Comparison of ENCODE assay signal across 1 cellular context in genomic region chr5:115544371-115545064, GRCh38.
TF ChIP-seq lines count a peak whose summit lies in the region.

TSS of gene FEM1C (minus strand) at chr5:115544775. CDS start at chr5:115543493, 1,282 bp downstream.

TF ChIP-seq in K562, 482 proteins besides CTCF, POLR2A, EP300 and RAD21 (continued from another document and continues in another):
- TF ChIP-seq ZBTB34 (CRISPR knock-in tag; IDR thresholded peaks at IDR 0.05): no peak
- TF ChIP-seq PRMT5 (CRISPR knock-in tag; IDR thresholded peaks at IDR 0.05): no peak
- peak; percentile 80 to 97; a peak in 3 of 4 replicates for TF ChIP-seq UBTF (IDR thresholded peaks at IDR 0.05; ENCODE audit: borderline replicate concordance in 1 of 2, low read depth in 2 of 2, low read length in 2 of 2)
- TF ChIP-seq RBFOX2 (IDR thresholded peaks at IDR 0.05; ENCODE audit: low read depth, low read length): peak; percentile 98
- no peak for TF ChIP-seq MYBL2 (IDR thresholded peaks at IDR 0.05; ENCODE audit: low read depth)
- TF ChIP-seq MYBL2 (CRISPR knock-in tag; IDR thresholded peaks at IDR 0.05; ENCODE audit: borderline replicate concordance): no peak
- TF ChIP-seq ZNF589 (CRISPR knock-in tag; IDR thresholded peaks at IDR 0.05; ENCODE audit: low read depth): no peak
- TF ChIP-seq FOXM1 (IDR thresholded peaks at IDR 0.05; ENCODE audit: low read depth): no peak
- TF ChIP-seq FOXM1 (CRISPR knock-in tag; IDR thresholded peaks at IDR 0.05; ENCODE audit: low read depth): peak; percentile 41; the same call in 1 of the 2 replicates
- TF ChIP-seq EWSR1 (IDR thresholded peaks at IDR 0.05; ENCODE audit: borderline replicate concordance, low read depth, partially characterized antibody): no peak
- TF ChIP-seq RCOR1 (IDR thresholded peaks at IDR 0.05; ENCODE audit: borderline replicate concordance in 1 of 2, low read depth in 2 of 2, low read length in 2 of 2): peak in 1 of 2 experiments; percentile 63; a peak in 2 of 4 replicates
- TF ChIP-seq CGGBP1 (CRISPR knock-in tag; IDR thresholded peaks at IDR 0.05): peak; percentile 67; the same call in 1 of the 2 replicates
- TF ChIP-seq CCNT2 (IDR thresholded peaks at IDR 0.05; ENCODE audit: borderline replicate concordance, extremely low read depth, insufficient read length, low read depth, low read length): peak; percentile 71
- no peak for TF ChIP-seq FOXJ2 (tag; IDR thresholded peaks at IDR 0.05)
- peak; percentile 68 for TF ChIP-seq THAP12 (CRISPR knock-in tag; IDR thresholded peaks at IDR 0.05)
- TF ChIP-seq POLR2B (IDR thresholded peaks at IDR 0.05; ENCODE audit: low read depth, partially characterized antibody): peak; percentile 80
- 0 out of 2 replicates have a peak, but pooled peaks have one; percentile 31 for TF ChIP-seq RBM34 (IDR thresholded peaks at IDR 0.05; ENCODE audit: borderline replicate concordance, insufficient read depth, low read length)
- TF ChIP-seq RB1 (IDR thresholded peaks at IDR 0.05; ENCODE audit: low read depth): peak; percentile 77
- no peak for TF ChIP-seq NFIX (CRISPR knock-in tag; IDR thresholded peaks at IDR 0.05; ENCODE audit: low read depth)
- 0 out of 2 replicates have a peak, but pooled peaks have one; percentile 35 for TF ChIP-seq ZNF830 (CRISPR knock-in tag; IDR thresholded peaks at IDR 0.05)
- TF ChIP-seq ID3 (CRISPR knock-in tag; IDR thresholded peaks at IDR 0.05): no peak
- 0 out of 2 replicates have a peak, but pooled peaks have one; percentile 34 for TF ChIP-seq ID3 (tag; IDR thresholded peaks at IDR 0.05)
- no peak for TF ChIP-seq GTF3C2 (IDR thresholded peaks at IDR 0.05; ENCODE audit: borderline replicate concordance, extremely low read depth, insufficient read length)
- TF ChIP-seq PCBP1 (IDR thresholded peaks at IDR 0.05; ENCODE audit: low read depth, low read length, poor library complexity, severe bottlenecking): peak; percentile 78
- TF ChIP-seq IRF2 (CRISPR knock-in tag; IDR thresholded peaks at IDR 0.05): 0 out of 2 replicates have a peak, but pooled peaks have one; percentile 36
- TF ChIP-seq ZBTB9 (CRISPR knock-in tag; IDR thresholded peaks at IDR 0.05): 0 out of 2 replicates have a peak, but pooled peaks have one; percentile 45
- TF ChIP-seq HNRNPH1 (optimal IDR thresholded peaks at IDR 0.05; ENCODE audit: low read depth, low read length): no peak
- TF ChIP-seq PML (IDR thresholded peaks at IDR 0.05; ENCODE audit: low read length): peak; percentile 47; the same call in 1 of the 2 replicates
- TF ChIP-seq RBM22 (IDR thresholded peaks at IDR 0.05; ENCODE audit: low read depth, low read length, poor library complexity, severe bottlenecking): peak; percentile 63
- TF ChIP-seq USF2 (CRISPR knock-in tag; IDR thresholded peaks at IDR 0.05): no peak
- peak in 1 of 2 experiments; percentile 43; a peak in 1 of 4 replicates for TF ChIP-seq SIN3A (IDR thresholded peaks at IDR 0.05; ENCODE audit: borderline replicate concordance in 2 of 2, control insufficient read depth in 1 of 2, low read depth in 2 of 2, low read length in 2 of 2)
- TF ChIP-seq FUS (optimal IDR thresholded peaks at IDR 0.05; ENCODE audit: low read depth, low read length): peak; percentile 34
- no peak for TF ChIP-seq ZNF280A (IDR thresholded peaks at IDR 0.05; ENCODE audit: low read depth, partially characterized antibody)
- TF ChIP-seq NONO (IDR thresholded peaks at IDR 0.05; ENCODE audit: low read depth in 2 of 2, low read length in 1 of 2): peak in 1 of 2 experiments; percentile 85; a peak in 2 of 4 replicates
- TF ChIP-seq EP400 (IDR thresholded peaks at IDR 0.05): peak; percentile 59; the same call in 1 of the 2 replicates
- TF ChIP-seq VEZF1 (CRISPR knock-in tag; IDR thresholded peaks at IDR 0.05): peak; percentile 65
- TF ChIP-seq ZBED1 (IDR thresholded peaks at IDR 0.05): no peak
- peak; percentile 84 for TF ChIP-seq FOXP1 (CRISPR knock-in tag; IDR thresholded peaks at IDR 0.05)
- 0 out of 2 replicates have a peak, but pooled peaks have one; percentile 52 for TF ChIP-seq ZNF282 (CRISPR knock-in tag; IDR thresholded peaks at IDR 0.05)
- TF ChIP-seq ATF1 (CRISPR knock-in tag; IDR thresholded peaks at IDR 0.05): peak; percentile 32; the same call in 1 of the 2 replicates
- peak; percentile 37; the same call in 1 of the 2 replicates for TF ChIP-seq ATF1 (tag; IDR thresholded peaks at IDR 0.05)
- peak; percentile 91 for TF ChIP-seq POLR2AphosphoS5 (IDR thresholded peaks at IDR 0.05; ENCODE audit: control insufficient read depth, insufficient read depth, low read depth, low read length)
- peak; percentile 43; the same call in 1 of the 2 replicates for TF ChIP-seq CEBPB (tag; IDR thresholded peaks at IDR 0.05)
- peak; percentile 19; the same call in 1 of the 2 replicates for TF ChIP-seq SOX6 (IDR thresholded peaks at IDR 0.05)
- TF ChIP-seq HDAC1 (IDR thresholded peaks at IDR 0.05): peak in 1 of 2 experiments; percentile 75; a peak in 1 of 4 replicates
- peak; percentile 85 for TF ChIP-seq FIP1L1 (IDR thresholded peaks at IDR 0.05; ENCODE audit: low read depth, low read length, poor library complexity, severe bottlenecking)
- peak; percentile 99 for TF ChIP-seq POLR2G (IDR thresholded peaks at IDR 0.05; ENCODE audit: low read depth, low read length)
- peak; percentile 40; the same call in 1 of the 2 replicates for TF ChIP-seq PHF21A (IDR thresholded peaks at IDR 0.05; ENCODE audit: borderline replicate concordance, low read depth)
- TF ChIP-seq MBD2 (IDR thresholded peaks at IDR 0.05; ENCODE audit: borderline replicate concordance, low read depth): peak; percentile 37; the same call in 1 of the 2 replicates
